34 cellular contexts compared by ENCODE assay signal in the genomic region with DNA sequence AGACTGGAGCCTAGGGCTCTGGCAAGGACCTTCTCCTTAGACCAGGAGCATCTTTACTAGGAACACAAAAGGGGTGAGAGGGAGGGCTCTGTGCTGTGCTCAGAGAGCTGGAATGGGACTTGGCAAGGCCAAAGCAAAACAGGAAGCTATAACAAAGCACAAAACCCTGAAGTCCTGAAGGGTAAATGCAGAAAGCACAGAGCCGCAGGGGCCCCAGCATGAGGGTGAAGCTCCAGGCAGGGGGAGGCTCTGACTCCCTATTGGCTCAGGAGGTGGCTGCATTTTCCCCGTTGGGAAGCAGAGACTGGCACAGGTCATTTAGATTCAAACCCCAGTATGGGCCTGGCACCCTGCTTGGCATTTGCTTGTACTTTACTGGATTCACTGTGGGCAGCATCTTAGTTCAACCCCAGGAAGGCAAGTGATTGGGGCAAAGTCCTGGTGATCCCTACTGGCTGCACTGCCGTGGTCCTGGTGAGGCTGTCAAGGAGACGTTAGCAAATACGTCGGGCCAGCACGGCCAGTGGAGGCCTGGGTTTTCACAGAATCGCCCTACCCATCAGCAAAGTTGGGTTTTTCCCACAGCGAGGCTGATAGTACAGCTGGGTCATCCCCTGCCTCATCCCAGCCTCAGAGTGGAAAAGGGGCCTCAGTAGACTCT. TPM values are rescaled to one million over a fixed set of nuclear protein-coding genes. Genes with fewer than 3 reads are reported as not detected.
DNase-seq lines count a peak whose midpoint lies in the region; ATAC-seq, FAIRE-seq and TF ChIP-seq lines count a peak whose summit lies in the region.
"Had no signal": no experiment of that assay in that cellular context is flagged by ENCODE, and none has a peak within 500 bp of the region (broad histone marks: within the 10 kb centered on the region; RNA-seq: fewer than 3 reads in every experiment).

No MANE protein-coding gene starts in this region.

- CTCF ChIA-PET in endothelial cell of umbilical vein (lab: Charles Lee): interaction anchor here (1.1 to 2.2 kb wide), 2 partner anchors 9 kb away, joined by 3 to 9 read pairs; no protein-coding TSS in a partner anchor

- BruUV-seq in endothelial cell of umbilical vein (replicated peaks; lab: Mats Ljungman, UMichigan): no TSS peak

- TF ChIP-seq EP300 in esophagus muscularis mucosa (IDR thresholded peaks at IDR 0.05): no peak

- no peak for DNase-seq in left ventricle myocardium inferior
- no peak for DNase-seq in Right ventricle myocardium superior
- no peak for DNase-seq in ascending aorta (ENCODE audit: low spot score in 2 of 2)
- DNase-seq in endothelial cell of umbilical vein (ENCODE audit: low read depth, low spot score): peak; percentile 42
- DNase-seq in cerebellar nuclear complex (lab: John Stamatoyannopoulos, UW): no peak
- no peak for DNase-seq in esophagus muscularis mucosa (ENCODE audit: extremely low spot score)
- DNase-seq in KG1 (lab: John Stamatoyannopoulos, UW): no peak
- DNase-seq: ACHN; activated CD4-positive, alpha-beta T cell treated with anti-CD3 and anti-CD28 coated beads, Interleukin-2, amount 50 U/mL, for 4 hours; activated CD4-positive, CD25-positive, alpha-beta regulatory T cell; activated naive CD4-positive, alpha-beta T cell treated with Interleukin-2 at 50 U/mL for 16 hours; adrenal gland; BE2C; cortex of kidney; DMS53; HCEC 1CT; kidney; lower lobe of right lung; MM.1S; natural killer cell; NCI-H1436; NCI-H2171; NCI-H524 treated with DMSO at 0.1 percent for 48 hours; NK-92 treated with Interleukin-12 subunit alpha and Interleukin-12 subunit beta, amount 100 ng/mL, for 24 hours; SHP77 treated with DMSO at 0.1 percent for 48 hours; stimulated activated CD4-positive, alpha-beta T cell treated with anti-CD3 and anti-CD28 coated beads, Interleukin-1b, Interleukin-23, amount 100 ng/mL, for 48 hours; trophoblast cell had no signal

- H3K79me2 ChIP-seq in endothelial cell of umbilical vein (ENCODE audit: control insufficient read depth, insufficient read depth, low read length): no peaks in the 10 kb centered on the region

- WGBS in esophagus muscularis mucosa: 74% methylated on average over 3 of the region's 9 CpGs

- no peak for TF ChIP-seq POLR2A in endothelial cell of umbilical vein (IDR thresholded peaks at IDR 0.05; ENCODE audit: low read depth, low read length)
- no peak for TF ChIP-seq POLR2A in esophagus muscularis mucosa (IDR thresholded peaks at IDR 0.05; ENCODE audit: low read depth)

- peaks cover 49% of the 10 kb centered on the region for H3K4me1 ChIP-seq in left ventricle myocardium inferior
- peaks cover 0 to 12% of the 10 kb centered on the region in 2 donors for H3K4me1 ChIP-seq in ascending aorta
- no peaks in the 10 kb centered on the region for H3K4me1 ChIP-seq in endothelial cell of umbilical vein (ENCODE audit: control insufficient read depth, extremely low read depth, insufficient read depth, low read length)
- peaks cover 0 to 12% (median 4%) of the 10 kb centered on the region in 4 donors for H3K4me1 ChIP-seq in esophagus muscularis mucosa
- H3K4me1 ChIP-seq: adrenal gland, BE2C, lower lobe of right lung had no signal

- POLR2A ChIA-PET in endothelial cell of umbilical vein (lab: Charles Lee): no interaction called here

- H3K36me3 ChIP-seq in left ventricle myocardium inferior: peaks cover 3% of the 10 kb centered on the region
- peaks cover 14 to 35% of the 10 kb centered on the region in 2 donors for H3K36me3 ChIP-seq in ascending aorta
- H3K36me3 ChIP-seq in endothelial cell of umbilical vein (ENCODE audit: control insufficient read depth in 2 of 2, extremely low read depth in 1 of 2, insufficient read depth in 2 of 2, low read length in 2 of 2): no peaks in the 10 kb centered on the region
- no peaks in the 10 kb centered on the region for H3K36me3 ChIP-seq in esophagus muscularis mucosa
- H3K36me3 ChIP-seq: adrenal gland, BE2C, lower lobe of right lung had no signal

- no peaks in the 10 kb centered on the region for H3K9me3 ChIP-seq in left ventricle myocardium inferior (replicated peaks)
- H3K9me3 ChIP-seq in ascending aorta: no peaks in the 10 kb centered on the region
- no peaks in the 10 kb centered on the region for H3K9me3 ChIP-seq in endothelial cell of umbilical vein (replicated peaks; ENCODE audit: control insufficient read depth, insufficient read depth, low read length)
- no peaks in the 10 kb centered on the region for H3K9me3 ChIP-seq in esophagus muscularis mucosa
- H3K9me3 ChIP-seq: adrenal gland, BE2C, lower lobe of right lung had no signal

- FAIRE-seq in endothelial cell of umbilical vein (lab: Jason Lieb, UNC): no peak
- FAIRE-seq: G401.6, K562, kidney had no signal

- TF ChIP-seq CTCF in left ventricle myocardium inferior (IDR thresholded peaks at IDR 0.05; ENCODE audit: borderline replicate concordance) (no peak), ascending aorta (IDR thresholded peaks at IDR 0.05) (no peak), endothelial cell of umbilical vein (IDR thresholded peaks at IDR 0.05; ENCODE audit: extremely low read depth in 1 of 2, insufficient read depth in 1 of 2, low read depth in 1 of 2, low read length in 2 of 2) (no peak), esophagus muscularis mucosa (IDR thresholded peaks at IDR 0.05) (no peak)

- no peak overlapping the region for H3K4me2 ChIP-seq in endothelial cell of umbilical vein (ENCODE audit: insufficient read depth, low read length)
- H3K4me2 ChIP-seq: smooth muscle cell had no signal

- H4K20me1 ChIP-seq in endothelial cell of umbilical vein (replicated peaks; ENCODE audit: control insufficient read depth, extremely low read depth, insufficient read depth, low read length): no peaks in the 10 kb centered on the region

- no peaks in the 10 kb centered on the region for H3K9me1 ChIP-seq in endothelial cell of umbilical vein (replicated peaks; ENCODE audit: control insufficient read depth, extremely low read depth, insufficient read depth, low read length)

- dilution Hi-C loops in endothelial cell of umbilical vein (cut with MboI; ENCODE audit: extremely low pct_ligation_motif_present, low sequenced_read_pairs): no loop called here

- H3K27ac ChIP-seq in left ventricle myocardium inferior (replicated peaks) (peak overlapping the region; percentile 38), ascending aorta (peak overlapping the region; percentile 65 to 86), endothelial cell of umbilical vein (ENCODE audit: insufficient read depth, low read depth, low read length) (no peak overlapping the region), esophagus muscularis mucosa (replicated peaks in 1 of 4) (no peak overlapping the region)
- H3K27ac ChIP-seq: adrenal gland, lower lobe of right lung had no signal

- H2AFZ ChIP-seq in endothelial cell of umbilical vein (ENCODE audit: low read depth, low read length): no peak overlapping the region

- intact Hi-C loops in left ventricle myocardium inferior (cut with micrococcal nuclease) (no loop called here), Right ventricle myocardium superior (cut with DNase I) (no loop called here), ascending aorta (cut with DNase I) (no loop called here), endothelial cell of umbilical vein (cut with micrococcal nuclease) (no loop called here), esophagus muscularis mucosa (cut with DNase I) (no loop called here)

- no peaks in the 10 kb centered on the region for H3K27me3 ChIP-seq in left ventricle myocardium inferior (ENCODE audit: low read depth)
- H3K27me3 ChIP-seq in ascending aorta: no peaks in the 10 kb centered on the region
- H3K27me3 ChIP-seq in endothelial cell of umbilical vein (ENCODE audit: control insufficient read depth in 2 of 2, insufficient read depth in 2 of 2, low read length in 2 of 2): peaks cover 5% of the 10 kb centered on the region in 2 experiments
- H3K27me3 ChIP-seq in esophagus muscularis mucosa: no peaks in the 10 kb centered on the region
- H3K27me3 ChIP-seq: adrenal gland had no signal

- no peak overlapping the region for H3K4me3 ChIP-seq in left ventricle myocardium inferior
- no peak overlapping the region for H3K4me3 ChIP-seq in ascending aorta
- no peak overlapping the region for H3K4me3 ChIP-seq in endothelial cell of umbilical vein (replicated peaks in 1 of 3; ENCODE audit: insufficient read depth in 1 of 3, low read depth in 1 of 3, low read length in 3 of 3)
- no peak overlapping the region for H3K4me3 ChIP-seq in esophagus muscularis mucosa
- H3K4me3 ChIP-seq: adrenal gland, K562, lower lobe of right lung, smooth muscle cell had no signal

- ATAC-seq in Right ventricle myocardium superior (ENCODE audit: poor library complexity) (no peak), HG03342 (IDR thresholded peaks at IDR 0.05; ENCODE audit: unreplicated experiment) (no peak)
- ATAC-seq: K562, lower lobe of right lung, natural killer cell had no signal

- H3K9ac ChIP-seq in endothelial cell of umbilical vein (replicated peaks; ENCODE audit: extremely low read depth, insufficient read depth, low read length): no peak overlapping the region

TF ChIP-seq in endothelial cell of umbilical vein, 7 proteins besides CTCF, POLR2A, EP300 and RAD21:
- TF ChIP-seq FOS (IDR thresholded peaks at IDR 0.05; ENCODE audit: borderline replicate concordance, insufficient read depth, low read length) (no peak), POLR2AphosphoS5 (IDR thresholded peaks at IDR 0.05; ENCODE audit: insufficient read depth, low read depth, low read length) (no peak), GATA2 (IDR thresholded peaks at IDR 0.05; ENCODE audit: insufficient read depth, insufficient read length, low read depth, low read length) (no peak), EZH2 (IDR thresholded peaks at IDR 0.05; ENCODE audit: borderline replicate concordance, low read depth, low read length, severe bottlenecking) (no peak), MYC (IDR thresholded peaks at IDR 0.05; ENCODE audit: low read depth, low read length) (no peak)

RNA-seq across cellular contexts. Expression of a gene that starts 46.3 kb away (rescaled TPM):
- total RNA-seq in left ventricle myocardium inferior (34.1 TPM), Right ventricle myocardium superior (31.3 TPM), ascending aorta (2.6 TPM), endothelial cell of umbilical vein (not detected in 2 replicates), esophagus muscularis mucosa (10 to 100 TPM in 2 of 4 donors, 1 to 10 TPM in 2; 5.6 to 18.7 (median 9.5) TPM)
- polyA plus RNA-seq in endothelial cell of umbilical vein: not detected in 2 replicates
- 0.04 and 0.06 TPM in 2 replicates for polyA plus RNA-seq in endothelial cell of umbilical vein (2011; cell fraction: cytosol; rRNA removed)
- not detected in 2 replicates for polyA plus RNA-seq in endothelial cell of umbilical vein (2011; cell fraction: nucleus; rRNA removed)
- 0.14 TPM in 1 of 2 replicates, not detected in the other for polyA plus RNA-seq in endothelial cell of umbilical vein (2012)
- polyA minus RNA-seq in endothelial cell of umbilical vein: not detected in 2 replicates
- polyA minus RNA-seq in endothelial cell of umbilical vein (2011; cell fraction: cytosol; rRNA and poly(A)+ RNA removed): not detected
- polyA minus RNA-seq in endothelial cell of umbilical vein (2011; cell fraction: nucleus; rRNA and poly(A)+ RNA removed): not detected in 2 replicates
- total RNA-seq: HT1080, K562, osteoblast, renal cortical epithelial cell had no signal

Comparison
In these comparisons a context has a peak if more than half of its experiments do, and no peak if none do; other contexts are left out.
1. H3K27ac ChIP-seq: peak in left ventricle myocardium inferior (single experiment) and ascending aorta (2 of 2); none in endothelial cell of umbilical vein (single experiment) and esophagus muscularis mucosa (0 of 4).